Comparison of ENCODE assay signal across 8 cellular contexts in genomic region chr4:155025762-155026457, GRCh38.
A peak's percentile ranks its signal among the peaks of the same experiment; 100 is the strongest.
DNase-seq lines count a peak whose midpoint lies in the region; ATAC-seq and TF ChIP-seq lines count a peak whose summit lies in the region.

No MANE protein-coding gene starts in this region.

- no peaks in the 10 kb centered on the region for H3K4me1 ChIP-seq in hepatocyte (ENCODE audit: insufficient read depth)
- no peaks in the 10 kb centered on the region for H3K4me1 ChIP-seq in thoracic aorta (ENCODE audit: control insufficient read depth in 1 of 2, low read depth in 2 of 2)

- no peaks in the 10 kb centered on the region for H3K79me2 ChIP-seq in hepatocyte

- H3K36me3 ChIP-seq in hepatocyte (replicated peaks; ENCODE audit: insufficient read depth, low read depth) (no peaks in the 10 kb centered on the region), thoracic aorta (no peaks in the 10 kb centered on the region)

- H3K9me2 ChIP-seq in hepatocyte (replicated peaks; ENCODE audit: insufficient read depth) = no peaks in the 10 kb centered on the region

- H3K4me3 ChIP-seq in hepatocyte = no peak overlapping the region
- H3K4me3 ChIP-seq in thoracic aorta = no peak overlapping the region

- H3K27ac ChIP-seq in hepatocyte (no peak overlapping the region), thoracic aorta (no peak overlapping the region)

- H3K27me3 ChIP-seq in hepatocyte (no peaks in the 10 kb centered on the region), thoracic aorta (replicated peaks; ENCODE audit: insufficient read depth) (no peaks in the 10 kb centered on the region)

- 23% methylated on average over 10 of the region's 10 CpGs for WGBS in hepatocyte (ENCODE audit: low lambda C conversion rate, missing lambda C conversion rate)

- no peaks in the 10 kb centered on the region for H4K20me1 ChIP-seq in hepatocyte (ENCODE audit: insufficient read depth, poor library complexity, severe bottlenecking)

- no peak overlapping the region for H3K4me2 ChIP-seq in hepatocyte

- DNase-seq in stimulated activated CD4-positive, alpha-beta T cell treated with anti-CD3 and anti-CD28 coated beads, Interleukin-15, amount 100 ng/mL, for 24 hours = peak; percentile 34
- DNase-seq in stimulated activated CD4-positive, alpha-beta T cell treated with anti-CD3 and anti-CD28 coated beads, Interleukin-12 subunit alpha, Interleukin-12 subunit beta, amount 100 ng/mL, for 4 hours = no peak
- DNase-seq in RPMI8226 = peak; percentile 52
- DNase-seq in hepatocyte (ENCODE audit: low spot score) = peak; percentile 76
- no peak for DNase-seq in thoracic aorta (ENCODE audit: low spot score)
- DNase-seq in AG20443 (ENCODE audit: low spot score) = no peak
- no peak for DNase-seq in Kasumi-1 (lab: John Stamatoyannopoulos, UW)

- peak; percentile 91 for ATAC-seq in HG02938 (IDR thresholded peaks at IDR 0.05; ENCODE audit: unreplicated experiment)
- ATAC-seq in thoracic aorta (ENCODE audit: insufficient number of reproducible peaks, low FRiP score, low read depth) = no peak

- TF ChIP-seq CTCF in hepatocyte (IDR thresholded peaks at IDR 0.05; ENCODE audit: poor library complexity) = peak; percentile 61
- TF ChIP-seq CTCF in thoracic aorta (IDR thresholded peaks at IDR 0.05) = peak; percentile 22

- H3K9me3 ChIP-seq in hepatocyte (ENCODE audit: low read depth) = no peaks in the 10 kb centered on the region
- H3K9me3 ChIP-seq in thoracic aorta = no peaks in the 10 kb centered on the region

- no peak overlapping the region for H2AFZ ChIP-seq in hepatocyte

Comparison
In these comparisons a context has a peak if more than half of its experiments do, and no peak if none do; other contexts are left out.
1. DNase-seq: peak in stimulated activated CD4-positive, alpha-beta T cell treated with anti-CD3 and anti-CD28 coated beads, Interleukin-15, amount 100 ng/mL, for 24 hours (single experiment), RPMI8226 (single experiment) and hepatocyte (single experiment); none in stimulated activated CD4-positive, alpha-beta T cell treated with anti-CD3 and anti-CD28 coated beads, Interleukin-12 subunit alpha, Interleukin-12 subunit beta, amount 100 ng/mL, for 4 hours (single experiment), thoracic aorta (single experiment), AG20443 (single experiment) and Kasumi-1 (0 of 2).